ENCODE assay signal across 15 cellular contexts in genomic region chr3:127492426-127492825, GRCh38.
DNase-seq lines count a peak whose midpoint lies in the region; ATAC-seq and TF ChIP-seq lines count a peak whose summit lies in the region.
"Had no signal": no experiment of that assay in that cellular context is flagged by ENCODE, and none has a peak within 500 bp of the region (broad histone marks: within the 10 kb centered on the region; RNA-seq: fewer than 3 reads in every experiment).

No MANE protein-coding gene starts in this region.

- no peaks in the 10 kb centered on the region for H3K27me3 ChIP-seq in endodermal cell (ENCODE audit: control insufficient read depth, insufficient read depth, low read length, poor library complexity, severe bottlenecking)
- H3K27me3 ChIP-seq: BLaER1 had no signal

- peak; percentile 44 for DNase-seq in cardiac septum (ENCODE audit: low spot score)
- DNase-seq in Right ventricle myocardium superior: no peak
- peak; percentile 7 for DNase-seq in endodermal cell
- DNase-seq in mucosa of gallbladder (ENCODE audit: low spot score): peak; percentile 3
- no peak for DNase-seq in GOT3 (lab: John Stamatoyannopoulos, UW)
- no peak for DNase-seq in C1 segment of cervical spinal cord (lab: John Stamatoyannopoulos, UW)
- DNase-seq: 8988T, Calu3, DMS79 treated with DMSO at 0.1 percent for 48 hours, GF-D8 had no signal

- H3K36me3 ChIP-seq in endodermal cell (ENCODE audit: control insufficient read depth, insufficient read depth, low read length): no peaks in the 10 kb centered on the region
- H3K36me3 ChIP-seq: BLaER1, HAP-1 had no signal

- peaks cover 1% of the 10 kb centered on the region for H3K27me3 Mint-ChIP-seq in endodermal cell (ENCODE audit: insufficient read depth)

- no peak overlapping the region for H3K9ac ChIP-seq in endodermal cell (ENCODE audit: extremely low read depth, low read length, poor library complexity, severe bottlenecking)
- H3K9ac ChIP-seq: BLaER1 had no signal

- 89 to 90% methylated on average over 2 of the region's 2 CpGs for WGBS in endodermal cell (ENCODE audit: insufficient coverage in 1 of 2, insufficient read length in 1 of 2), 2 experiments

- ATAC-seq in Right ventricle myocardium superior (ENCODE audit: poor library complexity) (no peak), GM21723 (IDR thresholded peaks at IDR 0.05; ENCODE audit: unreplicated experiment) (no peak)
- ATAC-seq: CD8-positive, alpha-beta T cell had no signal

- H3K9me3 ChIP-seq in endodermal cell (ENCODE audit: control insufficient read depth, low read length): no peaks in the 10 kb centered on the region
- H3K9me3 ChIP-seq: BLaER1, HAP-1 had no signal

- H3K9me3 Mint-ChIP-seq in endodermal cell: peaks cover 7% of the 10 kb centered on the region
- H3K9me3 Mint-ChIP-seq: CD8-positive, alpha-beta T cell had no signal

- no peaks in the 10 kb centered on the region for H3K4me1 Mint-ChIP-seq in endodermal cell

- no peak overlapping the region for H3K4me3 ChIP-seq in endodermal cell (ENCODE audit: low read length)
- H3K4me3 ChIP-seq: BLaER1, HAP-1 had no signal

- H3K27ac Mint-ChIP-seq in endodermal cell: no peak overlapping the region
- H3K27ac Mint-ChIP-seq: CD8-positive, alpha-beta T cell had no signal

- H3K36me3 Mint-ChIP-seq in endodermal cell (ENCODE audit: low read depth): no peaks in the 10 kb centered on the region
- H3K36me3 Mint-ChIP-seq: CD8-positive, alpha-beta T cell had no signal

- intact Hi-C loops in cardiac septum (cut with DNase I): no loop called here
- intact Hi-C loops in Right ventricle myocardium superior (cut with DNase I): no loop called here

- TF ChIP-seq CTCF in endodermal cell (conservative IDR thresholded peaks at IDR 0.05): no peak

- no peak overlapping the region for H3K4me3 Mint-ChIP-seq in endodermal cell
- H3K4me3 Mint-ChIP-seq: CD8-positive, alpha-beta T cell had no signal

- no peak overlapping the region for H3K27ac ChIP-seq in endodermal cell (ENCODE audit: low read depth, low read length)
- H3K27ac ChIP-seq: BLaER1, HL-60 had no signal

- no peaks in the 10 kb centered on the region for H3K4me1 ChIP-seq in endodermal cell (ENCODE audit: control insufficient read depth, insufficient read depth, low read length)
- H3K4me1 ChIP-seq: HAP-1 had no signal

Comparison
In these comparisons a context has a peak if more than half of its experiments do, and no peak if none do; other contexts are left out.
1. DNase-seq: peak in cardiac septum (single experiment), endodermal cell (single experiment) and mucosa of gallbladder (single experiment); none in Right ventricle myocardium superior (single experiment), GOT3 (single experiment) and C1 segment of cervical spinal cord (0 of 14).